Comparison of ENCODE assay signal across 14 cellular contexts in the genomic region with DNA sequence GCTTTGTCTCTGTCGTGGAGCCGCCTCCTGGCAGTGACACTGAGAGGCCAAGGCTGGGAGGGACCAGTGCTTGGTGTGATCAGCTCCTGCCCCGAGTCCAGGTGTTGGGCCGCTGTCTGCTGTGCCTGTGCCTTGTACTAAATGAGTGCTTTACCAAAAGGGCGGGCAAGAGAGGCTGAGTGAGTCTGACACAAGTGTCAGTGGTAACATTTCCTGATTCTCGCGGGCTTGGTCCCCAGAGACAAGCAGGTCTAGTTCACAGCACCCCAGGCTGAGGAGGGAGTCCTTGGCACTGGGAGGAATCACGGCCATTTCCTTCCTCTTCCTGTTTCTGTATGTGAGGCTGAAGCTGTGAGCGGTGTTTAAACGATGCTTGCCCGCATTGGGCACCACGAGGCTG. TPM values are rescaled to one million over a fixed set of nuclear protein-coding genes. Genes with fewer than 3 reads are reported as not detected.
DNase-seq lines count a peak whose midpoint lies in the region; ATAC-seq and TF ChIP-seq lines count a peak whose summit lies in the region.
"Had no signal": no experiment of that assay in that cellular context is flagged by ENCODE, and none has a peak within 500 bp of the region (broad histone marks: within the 10 kb centered on the region; RNA-seq: fewer than 3 reads in every experiment).

No MANE protein-coding gene starts in this region.

- TF ChIP-seq CTCF in progenitor cell of endocrine pancreas (IDR thresholded peaks at IDR 0.05; ENCODE audit: unreplicated experiment), result no peak

- no peak for DNase-seq in activated T-cell treated with anti-CD3 and anti-CD28 coated beads, Interleukin-2, amount 50 U/mL, for 4 hours
- DNase-seq in activated T-cell treated with anti-CD3 and anti-CD28 coated beads, Interleukin-2, amount 50 U/mL, for 48 hours, result no peak
- DNase-seq in activated T-helper 2 cell treated with anti-CD3 and anti-CD28 coated beads, Interferon-gamma antibody, Interleukin-2, Interleukin-4, amounts not matched to agents 10 μg/mL and 5 μg/mL and 100 μg/mL, durations not matched to agents 14 hours and 24 hours and 36 hours (ENCODE audit: low spot score), result no peak
- no peak for DNase-seq in progenitor cell of endocrine pancreas (ENCODE audit: low spot score, unreplicated experiment)
- DNase-seq: activated CD8-positive, alpha-beta memory T cell treated with anti-CD3 and anti-CD28 coated beads, Interleukin-2, amount 50 U/mL, for 4 hours; DMS 273 treated with DMSO at 0.1 percent for 48 hours; effector CD8-positive, alpha-beta T cell; foreskin keratinocyte; NCI-H1694 treated with DMSO at 0.1 percent for 48 hours; NCI-H748 treated with DMSO at 0.1 percent for 48 hours had no signal

- H3K27me3 Mint-ChIP-seq in activated T-cell treated with anti-CD3 and anti-CD28 coated beads, Interleukin-2, amount 50 U/mL, for 4 hours (ENCODE audit: low read depth), result no peaks in the 10 kb centered on the region
- no peaks in the 10 kb centered on the region for H3K27me3 Mint-ChIP-seq in activated T-helper 2 cell treated with anti-CD3 and anti-CD28 coated beads, Interferon-gamma antibody, Interleukin-2, Interleukin-4, amounts not matched to agents 10 μg/mL and 5 μg/mL and 100 μg/mL, durations not matched to agents 14 hours and 24 hours and 36 hours (ENCODE audit: low read depth)
- no peaks in the 10 kb centered on the region for H3K27me3 Mint-ChIP-seq in progenitor cell of endocrine pancreas

- peak in 1 of 2 donors; percentile 15 for ATAC-seq in activated T-cell treated with anti-CD3 and anti-CD28 coated beads, Interleukin-2, amount 50 U/mL, for 4 hours
- ATAC-seq in HG03442 (IDR thresholded peaks at IDR 0.05; ENCODE audit: unreplicated experiment) (peak; percentile 32), HG03108 (IDR thresholded peaks at IDR 0.05; ENCODE audit: unreplicated experiment) (no peak), GM18909 (IDR thresholded peaks at IDR 0.05; ENCODE audit: poor library complexity, unreplicated experiment) (no peak), HG02642 (IDR thresholded peaks at IDR 0.05; ENCODE audit: poor library complexity, unreplicated experiment) (no peak)
- ATAC-seq: foreskin keratinocyte had no signal

- H3K9me3 Mint-ChIP-seq in activated T-cell treated with anti-CD3 and anti-CD28 coated beads, Interleukin-2, amount 50 U/mL, for 4 hours, result no peaks in the 10 kb centered on the region
- H3K9me3 Mint-ChIP-seq in activated T-helper 2 cell treated with anti-CD3 and anti-CD28 coated beads, Interferon-gamma antibody, Interleukin-2, Interleukin-4, amounts not matched to agents 10 μg/mL and 5 μg/mL and 100 μg/mL, durations not matched to agents 14 hours and 24 hours and 36 hours, result no peaks in the 10 kb centered on the region
- H3K9me3 Mint-ChIP-seq in progenitor cell of endocrine pancreas (ENCODE audit: low read depth), result no peaks in the 10 kb centered on the region

- peaks cover 86% of the 10 kb centered on the region for H3K4me1 Mint-ChIP-seq in activated T-cell treated with anti-CD3 and anti-CD28 coated beads, Interleukin-2, amount 50 U/mL, for 4 hours (ENCODE audit: low read depth)
- H3K4me1 Mint-ChIP-seq in activated T-helper 2 cell treated with anti-CD3 and anti-CD28 coated beads, Interferon-gamma antibody, Interleukin-2, Interleukin-4, amounts not matched to agents 10 μg/mL and 5 μg/mL and 100 μg/mL, durations not matched to agents 14 hours and 24 hours and 36 hours (ENCODE audit: low read depth), result peaks cover 54% of the 10 kb centered on the region
- H3K4me1 Mint-ChIP-seq in progenitor cell of endocrine pancreas (ENCODE audit: low read depth), result no peaks in the 10 kb centered on the region

- peak overlapping the region; percentile 40 for H3K4me3 Mint-ChIP-seq in activated T-cell treated with anti-CD3 and anti-CD28 coated beads, Interleukin-2, amount 50 U/mL, for 4 hours
- H3K4me3 Mint-ChIP-seq in activated T-helper 2 cell treated with anti-CD3 and anti-CD28 coated beads, Interferon-gamma antibody, Interleukin-2, Interleukin-4, amounts not matched to agents 10 μg/mL and 5 μg/mL and 100 μg/mL, durations not matched to agents 14 hours and 24 hours and 36 hours (ENCODE audit: low read depth), result peak overlapping the region; percentile 31
- no peak overlapping the region for H3K4me3 Mint-ChIP-seq in progenitor cell of endocrine pancreas (ENCODE audit: low read depth)

- peaks cover 33% of the 10 kb centered on the region for H3K36me3 Mint-ChIP-seq in activated T-cell treated with anti-CD3 and anti-CD28 coated beads, Interleukin-2, amount 50 U/mL, for 4 hours (ENCODE audit: insufficient read depth)
- peaks cover 66% of the 10 kb centered on the region for H3K36me3 Mint-ChIP-seq in activated T-helper 2 cell treated with anti-CD3 and anti-CD28 coated beads, Interferon-gamma antibody, Interleukin-2, Interleukin-4, amounts not matched to agents 10 μg/mL and 5 μg/mL and 100 μg/mL, durations not matched to agents 14 hours and 24 hours and 36 hours (ENCODE audit: low read depth)
- H3K36me3 Mint-ChIP-seq in progenitor cell of endocrine pancreas (ENCODE audit: insufficient read depth), result peaks cover 16% of the 10 kb centered on the region

- peak overlapping the region; percentile 80 for H3K27ac Mint-ChIP-seq in activated T-helper 2 cell treated with anti-CD3 and anti-CD28 coated beads, Interferon-gamma antibody, Interleukin-2, Interleukin-4, amounts not matched to agents 10 μg/mL and 5 μg/mL and 100 μg/mL, durations not matched to agents 14 hours and 24 hours and 36 hours
- H3K27ac Mint-ChIP-seq in progenitor cell of endocrine pancreas, result peak overlapping the region; percentile 16

- intact Hi-C loops in activated T-helper 2 cell treated with anti-CD3 and anti-CD28 coated beads, Interferon-gamma antibody, Interleukin-2, Interleukin-4, amounts not matched to agents 10 μg/mL and 5 μg/mL and 100 μg/mL, durations not matched to agents 14 hours and 24 hours and 36 hours (cut with micrococcal nuclease), result no loop called here

RNA-seq across cellular contexts. Expression of a gene that starts 30.2 kb away (rescaled TPM):
- total RNA-seq in activated T-cell treated with anti-CD3 and anti-CD28 coated beads, Interleukin-2, amount 50 U/mL, for 4 hours, result 10 to 100 TPM; 27.4 to 38.3 (median 32.7) TPM
- total RNA-seq in activated T-helper 2 cell treated with anti-CD3 and anti-CD28 coated beads, Interferon-gamma antibody, Interleukin-2, Interleukin-4, amounts not matched to agents 10 μg/mL and 5 μg/mL and 100 μg/mL, durations not matched to agents 14 hours and 24 hours and 36 hours, result 8.5 and 9.1 TPM in 2 replicates
- total RNA-seq in progenitor cell of endocrine pancreas, result 1.00 and 1.2 TPM in 2 replicates
